In the genomic region with DNA sequence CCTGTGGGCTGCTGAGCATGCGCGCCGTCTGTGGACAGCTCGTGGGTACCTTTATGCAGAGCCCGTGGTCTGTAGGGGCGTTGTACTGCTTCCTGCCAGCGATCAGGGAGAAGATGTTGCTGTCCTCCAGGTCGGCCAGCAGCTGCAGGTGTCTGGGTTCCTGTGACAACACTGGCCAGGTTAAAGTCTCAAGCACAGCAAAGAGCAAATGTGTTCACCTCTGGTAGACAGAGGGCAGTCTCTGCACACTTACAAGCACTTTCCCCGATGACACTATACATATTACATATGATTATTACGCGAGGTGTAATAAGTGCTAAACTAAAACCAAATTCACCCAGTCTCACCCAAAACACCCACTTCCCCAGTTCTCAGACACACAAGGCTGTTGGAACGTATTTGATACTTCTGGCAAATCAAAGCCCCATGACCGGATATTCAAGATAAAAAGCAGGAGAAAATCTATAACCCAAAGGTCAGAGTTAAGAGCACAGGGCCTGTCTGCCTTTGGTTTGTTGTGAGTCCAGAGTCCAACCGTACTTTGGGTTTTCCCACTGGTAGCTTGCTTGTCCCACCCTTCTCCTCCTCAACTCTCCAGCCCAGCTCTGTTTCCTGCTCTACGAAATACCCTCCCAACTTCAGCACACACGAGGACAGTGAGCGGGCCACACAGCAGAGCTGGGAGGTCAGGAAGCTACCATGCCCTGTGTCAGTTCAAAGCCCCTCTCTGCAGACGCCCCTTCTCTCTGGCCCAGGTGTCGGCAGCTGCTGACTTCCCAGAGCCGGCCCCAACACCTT, we compare ENCODE assay signal across 11 cellular contexts. TPM values are rescaled to one million over a fixed set of nuclear protein-coding genes. Genes with fewer than 3 reads are reported as not detected.
DNase-seq lines count a peak whose midpoint lies in the region; ATAC-seq, FAIRE-seq and TF ChIP-seq lines count a peak whose summit lies in the region.
"Had no signal": no experiment of that assay in that cellular context is flagged by ENCODE, and none has a peak within 500 bp of the region (broad histone marks: within the 10 kb centered on the region; RNA-seq: fewer than 3 reads in every experiment).

No MANE protein-coding gene starts in this region.

- no peak overlapping the region for H3K4me3 ChIP-seq in CD8-positive, alpha-beta T cell (ENCODE audit: low read depth, low read length)
- no peak overlapping the region for H3K4me3 ChIP-seq in K562

- no peak overlapping the region for H3K27ac ChIP-seq in CD8-positive, alpha-beta T cell (ENCODE audit: low read depth, low read length)
- H3K27ac ChIP-seq in K562 (ENCODE audit: extremely low read depth, low read depth, low read length), result no peak overlapping the region

- no peak for FAIRE-seq in K562 (lab: Jason Lieb, UNC)

- no peak overlapping the region for H3K27ac Mint-ChIP-seq in CD8-positive, alpha-beta T cell

- TF ChIP-seq EP300 in K562 (IDR thresholded peaks at IDR 0.05; ENCODE audit: low read length), result no peak

- POLR2A ChIA-PET in CD8-positive, alpha-beta T cell (lab: Charles Lee), result interaction anchor here (0.6 kb wide), 1 partner anchor 137 kb away, joined by 3 read pairs; no protein-coding TSS in a partner anchor
- POLR2A ChIA-PET in K562 (lab: Yijun Ruan, JAX), result no interaction called here

- H3K9me1 ChIP-seq in K562 (ENCODE audit: control insufficient read depth, insufficient read depth, low read length), result no peaks in the 10 kb centered on the region

- H3K36me3 Mint-ChIP-seq in CD8-positive, alpha-beta T cell, result no peaks in the 10 kb centered on the region

- H3K4me2 ChIP-seq in K562 (ENCODE audit: insufficient read depth, low read length), result no peak overlapping the region

- no peak overlapping the region for H2AFZ ChIP-seq in K562 (ENCODE audit: low read depth, low read length)

- ATAC-seq in CD8-positive, alpha-beta T cell, result no peak
- ATAC-seq in K562 (no peak), left colon (peak; percentile 93), HG03378 (IDR thresholded peaks at IDR 0.05; ENCODE audit: unreplicated experiment) (no peak), HG03039 (IDR thresholded peaks at IDR 0.05; ENCODE audit: unreplicated experiment) (no peak)

- peaks cover 16% of the 10 kb centered on the region for H3K4me1 ChIP-seq in CD8-positive, alpha-beta T cell (ENCODE audit: insufficient read depth, low read length)
- H3K4me1 ChIP-seq in K562 (replicated peaks in 1 of 2; ENCODE audit: control insufficient read depth in 2 of 2, insufficient read depth in 2 of 2, low read length in 2 of 2), result no peaks in the 10 kb centered on the region

- TF ChIP-seq CTCF in CD8-positive, alpha-beta T cell (IDR thresholded peaks at IDR 0.05), result peak; percentile 11
- peak in 2 of 3 experiments; percentile 17 to 29; a peak in 2 of 6 replicates for TF ChIP-seq CTCF in K562 (IDR thresholded peaks at IDR 0.05 in 2 of 3, conservative IDR thresholded peaks at IDR 0.05 in 1 of 3; ENCODE audit: insufficient read depth in 2 of 3, low read depth in 1 of 3, low read length in 3 of 3)

- in situ Hi-C loops in K562 (cut with MboI), result no loop called here

- H3K9ac ChIP-seq in K562 (ENCODE audit: insufficient read depth in 1 of 2, low read depth in 2 of 2, low read length in 2 of 2), result no peak overlapping the region

- no peak for TF ChIP-seq RAD21 in K562 (CRISPR knock-in tag; conservative IDR thresholded peaks at IDR 0.05 in 1 of 2, IDR thresholded peaks at IDR 0.05 in 1 of 2)

- peaks cover 3% of the 10 kb centered on the region; the same call in 1 of the 2 replicates for H4K20me1 ChIP-seq in K562 (replicated peaks; ENCODE audit: control insufficient read depth, insufficient read depth, low read length)

- H3K27me3 ChIP-seq in CD8-positive, alpha-beta T cell (ENCODE audit: insufficient read depth, low read length), result no peaks in the 10 kb centered on the region
- no peaks in the 10 kb centered on the region for H3K27me3 ChIP-seq in K562 (ENCODE audit: control insufficient read depth in 2 of 2, insufficient read depth in 2 of 2, low read length in 2 of 2)

- H3K4me3 Mint-ChIP-seq in CD8-positive, alpha-beta T cell, result no peak overlapping the region

- no peaks in the 10 kb centered on the region for H3K27me3 Mint-ChIP-seq in CD8-positive, alpha-beta T cell (ENCODE audit: low read depth)

- no peaks in the 10 kb centered on the region for H3K9me3 ChIP-seq in CD8-positive, alpha-beta T cell (ENCODE audit: low read length)
- H3K9me3 ChIP-seq in K562 (replicated peaks; ENCODE audit: control insufficient read depth, insufficient read depth, low read depth, low read length), result no peaks in the 10 kb centered on the region

- H3K9me3 Mint-ChIP-seq in CD8-positive, alpha-beta T cell, result no peaks in the 10 kb centered on the region

- no TSS peak for BruUV-seq in K562 (replicated peaks; lab: Mats Ljungman, UMichigan)

- WGBS in K562 (ENCODE audit: insufficient coverage, low coverage, missing lambda C conversion rate), result 89% methylated on average over 18 of the region's 20 CpGs

- TF ChIP-seq POLR2A in K562 (conservative IDR thresholded peaks at IDR 0.05), result no peak

- CTCF ChIA-PET in CD8-positive, alpha-beta T cell (lab: Charles Lee), result interaction anchor here (0.7 to 9.8 kb wide), 11 partner anchors 11 to 546 kb away, joined by 3 to 89 read pairs (median 5); no protein-coding TSS in a partner anchor
- CTCF ChIA-PET in K562 (lab: Yijun Ruan, JAX; ENCODE audit: low intra/inter-chr PET ratio), result interaction anchor here (1.2 to 1.4 kb wide), 3 partner anchors 367 to 546 kb away, joined by 3 to 4 read pairs (median 3); no protein-coding TSS in a partner anchor

- no peaks in the 10 kb centered on the region for H3K79me2 ChIP-seq in K562 (ENCODE audit: control insufficient read depth, insufficient read depth, low read length)

- no peak for DNase-seq in CD8-positive, alpha-beta T cell
- DNase-seq in HuH-7.5 (ENCODE audit: low spot score) (peak; percentile 62), K562 (ENCODE audit: extremely low read depth in 1 of 4, low spot score in 3 of 4) (no peak), left colon (peak; percentile 47 to 60), NOMO-1 (lab: John Stamatoyannopoulos, UW; ENCODE audit: unreplicated experiment in 2 of 2) (no peak), 8988T (no peak)
- DNase-seq: activated CD4-positive, alpha-beta T cell treated with anti-CD3 and anti-CD28 coated beads for 48 hours had no signal

- intact Hi-C loops in CD8-positive, alpha-beta T cell (cut with DNase I, micrococcal nuclease), result loop anchor here (1.0 to 10.0 kb wide), 6 partner anchors 18 to 547 kb away; no protein-coding TSS in a partner anchor
- intact Hi-C loops in K562 (cut with micrococcal nuclease), result no loop called here
- intact Hi-C loops in left colon (cut with DNase I, micrococcal nuclease), result no loop called here

- H3K4me1 Mint-ChIP-seq in CD8-positive, alpha-beta T cell (ENCODE audit: low read depth), result peaks cover 21% of the 10 kb centered on the region

- H3K36me3 ChIP-seq in CD8-positive, alpha-beta T cell (ENCODE audit: insufficient read depth, low read length), result no peaks in the 10 kb centered on the region
- H3K36me3 ChIP-seq in K562 (ENCODE audit: control insufficient read depth, insufficient read depth, low read length), result peaks cover 87% of the 10 kb centered on the region

TF ChIP-seq in K562, 482 proteins besides CTCF, POLR2A, EP300 and RAD21:
- TF ChIP-seq, protein P1, sequence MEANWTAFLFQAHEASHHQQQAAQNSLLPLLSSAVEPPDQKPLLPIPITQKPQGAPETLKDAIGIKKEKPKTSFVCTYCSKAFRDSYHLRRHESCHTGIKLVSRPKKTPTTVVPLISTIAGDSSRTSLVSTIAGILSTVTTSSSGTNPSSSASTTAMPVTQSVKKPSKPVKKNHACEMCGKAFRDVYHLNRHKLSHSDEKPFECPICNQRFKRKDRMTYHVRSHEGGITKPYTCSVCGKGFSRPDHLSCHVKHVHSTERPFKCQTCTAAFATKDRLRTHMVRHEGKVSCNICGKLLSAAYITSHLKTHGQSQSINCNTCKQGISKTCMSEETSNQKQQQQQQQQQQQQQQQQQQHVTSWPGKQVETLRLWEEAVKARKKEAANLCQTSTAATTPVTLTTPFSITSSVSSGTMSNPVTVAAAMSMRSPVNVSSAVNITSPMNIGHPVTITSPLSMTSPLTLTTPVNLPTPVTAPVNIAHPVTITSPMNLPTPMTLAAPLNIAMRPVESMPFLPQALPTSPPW (CRISPR knock-in tag; IDR thresholded peaks at IDR 0.05), result no peak
- peak in 1 of 2 experiments; percentile 69 for TF ChIP-seq NCOA2 (IDR thresholded peaks at IDR 0.05; ENCODE audit: partially characterized antibody in 2 of 2)
- TF ChIP-seq U2AF2 (optimal IDR thresholded peaks at IDR 0.05; ENCODE audit: low read depth, low read length), result no peak

RNA-seq across cellular contexts. Expression of gene DDC, which starts 49.7 kb away (rescaled TPM):
- total RNA-seq in CD8-positive, alpha-beta T cell, result not detected
- not detected in 2 replicates for total RNA-seq in K562 (2011; cell fraction: chromatin; rRNA removed; ENCODE audit: low replicate concordance)
- not detected in 2 replicates for total RNA-seq in K562 (2011; cell fraction: nucleolus; rRNA removed)
- not detected in 2 replicates for total RNA-seq in K562 (2011; cell fraction: nucleoplasm; rRNA removed)
- total RNA-seq in K562 (2014; rRNA removed), result not detected in 2 replicates
- total RNA-seq in K562 (2014; rRNA removed; fragmentation: Illumina TruSeq; extraction: Trizol), result not detected in 2 replicates
- total RNA-seq in K562 (2015; rRNA removed; fragmentation: Illumina TruSeq; extraction: Trizol), result not detected in 2 replicates
- not detected in 2 replicates for total RNA-seq in K562 (2021)
- polyA plus RNA-seq in K562 (2011; rRNA removed), result not detected in 2 replicates
- polyA plus RNA-seq in K562 (2011; cell fraction: cytosol; rRNA removed), result not detected in 2 replicates
- polyA plus RNA-seq in K562 (2011; cell fraction: nucleus; rRNA removed), result not detected in 2 replicates
- not detected in 2 replicates for polyA plus RNA-seq in K562 (2012)
- polyA plus RNA-seq in K562 (2014; fragmentation: Illumina TruSeq; extraction: Trizol), result not detected in 2 replicates
- not detected for polyA plus RNA-seq in K562 (2014; fragmentation: Nextera tagmentation; extraction: Ambion mirVana)
- polyA plus RNA-seq in K562 (2014; rRNA removed), result 0.18 TPM in 1 of 2 replicates, not detected in the other
- not detected in 2 replicates for polyA minus RNA-seq in K562 (2011; rRNA and poly(A)+ RNA removed)
- polyA minus RNA-seq in K562 (2011; cell fraction: cytosol; rRNA and poly(A)+ RNA removed), result not detected in 2 replicates
- polyA minus RNA-seq in K562 (2011; cell fraction: nucleus; rRNA and poly(A)+ RNA removed), result not detected in 2 replicates
- 10 to 100 TPM; 69.3 to 74.7 TPM for total RNA-seq in left colon
- total RNA-seq: dermis microvascular lymphatic vessel endothelial cell, myocyte had no signal

Comparison
In these comparisons a context has a peak if more than half of its experiments do, and no peak if none do; other contexts are left out.
1. DNase-seq: peak in HuH-7.5 (single experiment) and left colon (2 of 2); none in CD8-positive, alpha-beta T cell (0 of 7), K562 (0 of 4), NOMO-1 (0 of 2) and 8988T (single experiment).
2. RNA of gene DDC, which starts 49.7 kb away (total RNA-seq): 69.3 to 74.7 TPM in left colon; not detected in CD8-positive, alpha-beta T cell and not detected in K562; every median in the first group is over 10 times any median in the second.
3. intact Hi-C loops: an anchor here in CD8-positive, alpha-beta T cell (1.0 to 10.0 kb wide); none called in K562 and left colon.